23 cellular contexts compared by ENCODE assay signal in genomic region chr2:71640459-71640858, GRCh38.
"Had no signal": no experiment of that assay in that cellular context is flagged by ENCODE, and none has a peak within 500 bp of the region (broad histone marks: within the 10 kb centered on the region; RNA-seq: fewer than 3 reads in every experiment).

No MANE protein-coding gene starts in this region.

- H3K4me1 ChIP-seq: breast epithelium, pancreas, testis, uterus had no signal

- H3K4me3 Mint-ChIP-seq: activated CD4-positive, alpha-beta memory T cell treated with anti-CD3 and anti-CD28 coated beads for 36 hours; activated naive CD4-positive, alpha-beta T cell treated with anti-CD3 and anti-CD28 coated beads for 36 hours; activated naive CD8-positive, alpha-beta T cell treated with anti-CD3 and anti-CD28 coated beads, Interleukin-2, amount 10 ng/mL, durations not matched to agents 7 days and 5 days; activated T-cell treated with anti-CD3 and anti-CD28 coated beads, Interleukin-2, amount 50 U/mL, for 72 hours; endodermal cell; nephron; stimulated activated naive B cell treated with anti-CD40 and anti-IgM and Interleukin-4, amounts not matched to agents 10 μg/mL and 1 μg/mL and 100 μg/mL, for 72 hours; T-helper 17 cell had no signal

- H3K36me3 ChIP-seq: breast epithelium, left ventricle myocardium inferior, pancreas, uterus had no signal

- H3K4me3 ChIP-seq: breast epithelium, left ventricle myocardium inferior, pancreas, smooth muscle cell, testis, uterus had no signal

- H3K9me3 Mint-ChIP-seq: activated CD4-positive, alpha-beta memory T cell treated with anti-CD3 and anti-CD28 coated beads for 36 hours; activated naive CD4-positive, alpha-beta T cell treated with anti-CD3 and anti-CD28 coated beads for 36 hours; activated naive CD8-positive, alpha-beta T cell treated with anti-CD3 and anti-CD28 coated beads, Interleukin-2, amount 10 ng/mL, durations not matched to agents 7 days and 5 days; activated T-cell treated with anti-CD3 and anti-CD28 coated beads, Interleukin-2, amount 50 U/mL, for 72 hours; endodermal cell; nephron; stimulated activated naive B cell treated with anti-CD40 and anti-IgM and Interleukin-4, amounts not matched to agents 10 μg/mL and 1 μg/mL and 100 μg/mL, for 72 hours had no signal

- DNase-seq: activated CD4-positive, alpha-beta memory T cell treated with anti-CD3 and anti-CD28 coated beads for 36 hours; activated CD4-positive, alpha-beta T cell treated with anti-CD3 and anti-CD28 coated beads for 48 hours; activated effector memory CD4-positive, alpha-beta T cell treated with Interleukin-2 at 50 U/mL for 16 hours; activated naive CD4-positive, alpha-beta T cell treated with anti-CD3 and anti-CD28 coated beads for 36 hours; activated naive CD8-positive, alpha-beta T cell treated with anti-CD3 and anti-CD28 coated beads, Interleukin-2, amount 10 ng/mL, durations not matched to agents 7 days and 5 days; activated T-cell treated with anti-CD3 and anti-CD28 coated beads, Interleukin-2, amount 50 U/mL, for 72 hours; amniotic stem cell; cortex of kidney; endodermal cell; foreskin fibroblast; left ventricle myocardium inferior; pancreas; right cardiac atrium; stimulated activated CD4-positive, alpha-beta T cell treated with anti-CD3 and anti-CD28 coated beads, Interleukin-15, amount 100 ng/mL, for 24 hours; stimulated activated naive B cell treated with anti-CD40 and anti-IgM and Interleukin-4, amounts not matched to agents 10 μg/mL and 1 μg/mL and 100 μg/mL, for 72 hours; T-helper 17 cell; testis; trophoblast cell; uterus had no signal

- H3K36me3 Mint-ChIP-seq: activated CD4-positive, alpha-beta memory T cell treated with anti-CD3 and anti-CD28 coated beads for 36 hours; activated naive CD8-positive, alpha-beta T cell treated with anti-CD3 and anti-CD28 coated beads, Interleukin-2, amount 10 ng/mL, durations not matched to agents 7 days and 5 days; stimulated activated naive B cell treated with anti-CD40 and anti-IgM and Interleukin-4, amounts not matched to agents 10 μg/mL and 1 μg/mL and 100 μg/mL, for 72 hours had no signal

- H3K27ac ChIP-seq: breast epithelium, left ventricle myocardium inferior, pancreas, testis, uterus had no signal

- H3K27me3 ChIP-seq: breast epithelium, neutrophil, pancreas, testis, uterus had no signal

- H3K27ac Mint-ChIP-seq: activated CD4-positive, alpha-beta memory T cell treated with anti-CD3 and anti-CD28 coated beads for 36 hours; activated naive CD4-positive, alpha-beta T cell treated with anti-CD3 and anti-CD28 coated beads for 36 hours; activated naive CD8-positive, alpha-beta T cell treated with anti-CD3 and anti-CD28 coated beads, Interleukin-2, amount 10 ng/mL, durations not matched to agents 7 days and 5 days; activated T-cell treated with anti-CD3 and anti-CD28 coated beads, Interleukin-2, amount 50 U/mL, for 72 hours; endodermal cell; nephron; stimulated activated naive B cell treated with anti-CD40 and anti-IgM and Interleukin-4, amounts not matched to agents 10 μg/mL and 1 μg/mL and 100 μg/mL, for 72 hours; T-helper 17 cell had no signal

- H3K9me3 ChIP-seq: breast epithelium, left ventricle myocardium inferior, neutrophil, pancreas, testis, uterus had no signal

- H3K4me1 Mint-ChIP-seq: activated naive CD8-positive, alpha-beta T cell treated with anti-CD3 and anti-CD28 coated beads, Interleukin-2, amount 10 ng/mL, durations not matched to agents 7 days and 5 days; endodermal cell; nephron; stimulated activated naive B cell treated with anti-CD40 and anti-IgM and Interleukin-4, amounts not matched to agents 10 μg/mL and 1 μg/mL and 100 μg/mL, for 72 hours; T-helper 17 cell had no signal
